Comparison of ENCODE assay signal across 18 cellular contexts in genomic region chr5:43840424-43841232, GRCh38.
"Had no signal": no experiment of that assay in that cellular context is flagged by ENCODE, and none has a peak within 500 bp of the region (broad histone marks: within the 10 kb centered on the region; RNA-seq: fewer than 3 reads in every experiment).

No MANE protein-coding gene starts in this region.

- DNase-seq: activated naive CD4-positive, alpha-beta T cell treated with Interleukin-2 at 50 U/mL for 16 hours; aorta; dermis blood vessel endothelial cell; effector memory CD8-positive, alpha-beta T cell; islet precursor cell; left lung; mesendoderm; nephron progenitor cell; occipital lobe; stimulated activated CD4-positive, alpha-beta T cell treated with anti-CD3 and anti-CD28 coated beads, Interleukin-1b, Interleukin-23, amount 100 ng/mL, for 48 hours; stomach; T-helper 1 cell; T1000; testis; upper lobe of left lung had no signal

- H3K36me3 ChIP-seq: left lung, stomach, upper lobe of left lung had no signal

- H3K27me3 ChIP-seq: left lung, stomach, testis, upper lobe of left lung had no signal

- H3K4me3 ChIP-seq: left lung, stomach, testis, upper lobe of left lung had no signal

- H3K9me3 ChIP-seq: left lung, stomach, testis, upper lobe of left lung had no signal

- ATAC-seq: activated CD4-positive, CD25-positive, alpha-beta regulatory T cell treated with anti-CD3 and anti-CD28 coated beads, Interleukin-2, amount 50 U/mL, for 24 hours; activated T-helper 17 cell treated with anti-CD3 and anti-CD28 coated beads, Interleukin-2, amount 50 U/mL, for 72 hours; effector memory CD8-positive, alpha-beta T cell; left lung; sciatic nerve had no signal

- H3K4me1 ChIP-seq: left lung, stomach, testis, upper lobe of left lung had no signal

- H3K27ac ChIP-seq: left lung, testis, upper lobe of left lung had no signal
